17 cellular contexts compared by ENCODE assay signal in the genomic region with DNA sequence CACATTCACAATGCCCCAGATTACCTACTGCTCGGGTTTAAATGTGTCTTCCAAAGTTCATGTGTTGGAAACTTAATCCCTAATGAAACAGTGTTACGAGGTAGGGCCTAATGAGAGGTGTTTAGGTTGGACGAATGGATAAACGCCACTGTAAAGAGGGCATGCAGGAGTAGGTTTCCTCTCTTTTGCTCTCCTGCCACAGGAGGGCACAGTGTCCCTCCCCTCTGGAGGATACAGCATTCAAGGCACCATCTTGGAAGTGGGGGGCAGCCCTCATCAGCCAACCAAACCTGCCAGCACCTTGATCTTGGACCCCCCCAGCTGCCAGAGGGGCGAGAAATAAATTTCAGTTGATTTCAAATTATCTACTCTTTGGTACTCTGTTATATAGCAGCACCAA.
DNase-seq lines count a peak whose midpoint lies in the region; ATAC-seq and TF ChIP-seq lines count a peak whose summit lies in the region.
"Had no signal": no experiment of that assay in that cellular context is flagged by ENCODE, and none has a peak within 500 bp of the region (broad histone marks: within the 10 kb centered on the region; RNA-seq: fewer than 3 reads in every experiment).

No MANE protein-coding gene starts in this region.

- H3K36me3 Mint-ChIP-seq in activated T-helper 2 cell treated with anti-CD3 and anti-CD28 coated beads, Interferon-gamma antibody, Interleukin-2, Interleukin-4, amounts not matched to agents 10 μg/mL and 5 μg/mL and 100 μg/mL, durations not matched to agents 14 hours and 24 hours and 36 hours (ENCODE audit: low read depth): no peaks in the 10 kb centered on the region
- H3K36me3 Mint-ChIP-seq: IgD-negative memory B cell had no signal

- no peak overlapping the region for H3K4me3 ChIP-seq in LNCaP clone FGC (ENCODE audit: low read depth, low read length)
- H3K4me3 ChIP-seq in astrocyte of the spinal cord (ENCODE audit: low read depth, low read length): no peak overlapping the region
- H3K4me3 ChIP-seq: ascending aorta, BLaER1, thoracic aorta had no signal

- in situ Hi-C loops in astrocyte of the spinal cord (cut with HindIII; ENCODE audit: low sequenced_read_pairs): no loop called here

- H3K27me3 Mint-ChIP-seq in activated T-helper 2 cell treated with anti-CD3 and anti-CD28 coated beads, Interferon-gamma antibody, Interleukin-2, Interleukin-4, amounts not matched to agents 10 μg/mL and 5 μg/mL and 100 μg/mL, durations not matched to agents 14 hours and 24 hours and 36 hours (ENCODE audit: low read depth): peaks cover 3% of the 10 kb centered on the region

- peak; percentile 31 for TF ChIP-seq CTCF in LNCaP clone FGC (IDR thresholded peaks at IDR 0.05; ENCODE audit: control insufficient read depth, extremely low read depth, insufficient read depth)
- TF ChIP-seq CTCF in astrocyte of the spinal cord (IDR thresholded peaks at IDR 0.05; ENCODE audit: low read depth, low read length): peak; percentile 12

- H3K9me3 Mint-ChIP-seq in activated T-helper 2 cell treated with anti-CD3 and anti-CD28 coated beads, Interferon-gamma antibody, Interleukin-2, Interleukin-4, amounts not matched to agents 10 μg/mL and 5 μg/mL and 100 μg/mL, durations not matched to agents 14 hours and 24 hours and 36 hours: no peaks in the 10 kb centered on the region

- no peak overlapping the region for H3K27ac Mint-ChIP-seq in activated T-helper 2 cell treated with anti-CD3 and anti-CD28 coated beads, Interferon-gamma antibody, Interleukin-2, Interleukin-4, amounts not matched to agents 10 μg/mL and 5 μg/mL and 100 μg/mL, durations not matched to agents 14 hours and 24 hours and 36 hours
- H3K27ac Mint-ChIP-seq: IgD-negative memory B cell had no signal

- intact Hi-C loops in activated T-helper 2 cell treated with anti-CD3 and anti-CD28 coated beads, Interferon-gamma antibody, Interleukin-2, Interleukin-4, amounts not matched to agents 10 μg/mL and 5 μg/mL and 100 μg/mL, durations not matched to agents 14 hours and 24 hours and 36 hours (cut with micrococcal nuclease): no loop called here

- H3K4me3 Mint-ChIP-seq in activated T-helper 2 cell treated with anti-CD3 and anti-CD28 coated beads, Interferon-gamma antibody, Interleukin-2, Interleukin-4, amounts not matched to agents 10 μg/mL and 5 μg/mL and 100 μg/mL, durations not matched to agents 14 hours and 24 hours and 36 hours (ENCODE audit: low read depth): no peak overlapping the region
- H3K4me3 Mint-ChIP-seq: IgD-negative memory B cell had no signal

- ATAC-seq in left lobe of liver (peak; percentile 14), GM19395 (IDR thresholded peaks at IDR 0.05; ENCODE audit: unreplicated experiment) (no peak)
- ATAC-seq: left cardiac atrium had no signal

- DNase-seq in H4 (ENCODE audit: low spot score): peak; percentile 30
- no peak for DNase-seq in LNCaP clone FGC (ENCODE audit: low read depth)
- no peak for DNase-seq in astrocyte of the spinal cord (ENCODE audit: low read depth, low spot score)
- no peak for DNase-seq in left lobe of liver (ENCODE audit: low spot score)
- no peak for DNase-seq in NCI-H146 treated with DMSO at 0.1 percent for 48 hours (lab: John Stamatoyannopoulos, UW; ENCODE audit: unreplicated experiment)
- DNase-seq in activated T-helper 2 cell treated with anti-CD3 and anti-CD28 coated beads, Interferon-gamma antibody, Interleukin-2, Interleukin-4, amounts not matched to agents 10 μg/mL and 5 μg/mL and 100 μg/mL, durations not matched to agents 14 hours and 24 hours and 36 hours (ENCODE audit: low spot score): no peak
- DNase-seq: activated CD4-positive, alpha-beta T cell treated with anti-CD3 and anti-CD28 coated beads, Interleukin-2, amount 50 U/mL, for 4 hours; activated naive CD4-positive, alpha-beta T cell treated with Interleukin-2 at 50 U/mL for 16 hours; left cardiac atrium; NCI-H1092 treated with DMSO at 0.1 percent for 48 hours; NCI-H2081 treated with DMSO at 0.1 percent for 48 hours; SW 1271 had no signal

- H3K4me1 Mint-ChIP-seq in activated T-helper 2 cell treated with anti-CD3 and anti-CD28 coated beads, Interferon-gamma antibody, Interleukin-2, Interleukin-4, amounts not matched to agents 10 μg/mL and 5 μg/mL and 100 μg/mL, durations not matched to agents 14 hours and 24 hours and 36 hours (ENCODE audit: low read depth): no peaks in the 10 kb centered on the region
